ENCODE assay signal across 1 cellular context in the genomic region with DNA sequence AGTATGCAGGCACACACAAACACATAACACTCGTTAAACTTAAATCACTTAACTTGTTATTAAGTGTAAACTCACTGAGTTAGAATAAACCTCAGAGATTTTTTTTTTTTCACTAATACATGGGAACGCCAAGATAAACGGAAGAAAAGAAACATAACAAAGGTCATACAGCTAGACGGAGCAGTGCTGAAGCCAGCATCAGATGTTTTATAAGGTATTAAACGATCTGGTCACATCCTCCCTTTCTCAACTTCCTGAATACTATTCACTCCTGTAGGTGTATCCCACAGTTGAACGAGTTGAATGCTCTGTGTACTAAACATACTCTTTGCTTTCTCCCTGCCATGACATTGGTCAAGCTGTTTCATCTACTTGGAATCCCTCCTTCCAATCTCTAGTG.
TF ChIP-seq lines count a peak whose summit lies in the region.

No MANE protein-coding gene starts in this region.

TF ChIP-seq in endothelial cell of umbilical vein, 7 proteins besides CTCF, POLR2A, EP300 and RAD21:
- TF ChIP-seq POLR2AphosphoS5 (IDR thresholded peaks at IDR 0.05; ENCODE audit: insufficient read depth, low read depth, low read length) = no peak
